In the genomic region with DNA sequence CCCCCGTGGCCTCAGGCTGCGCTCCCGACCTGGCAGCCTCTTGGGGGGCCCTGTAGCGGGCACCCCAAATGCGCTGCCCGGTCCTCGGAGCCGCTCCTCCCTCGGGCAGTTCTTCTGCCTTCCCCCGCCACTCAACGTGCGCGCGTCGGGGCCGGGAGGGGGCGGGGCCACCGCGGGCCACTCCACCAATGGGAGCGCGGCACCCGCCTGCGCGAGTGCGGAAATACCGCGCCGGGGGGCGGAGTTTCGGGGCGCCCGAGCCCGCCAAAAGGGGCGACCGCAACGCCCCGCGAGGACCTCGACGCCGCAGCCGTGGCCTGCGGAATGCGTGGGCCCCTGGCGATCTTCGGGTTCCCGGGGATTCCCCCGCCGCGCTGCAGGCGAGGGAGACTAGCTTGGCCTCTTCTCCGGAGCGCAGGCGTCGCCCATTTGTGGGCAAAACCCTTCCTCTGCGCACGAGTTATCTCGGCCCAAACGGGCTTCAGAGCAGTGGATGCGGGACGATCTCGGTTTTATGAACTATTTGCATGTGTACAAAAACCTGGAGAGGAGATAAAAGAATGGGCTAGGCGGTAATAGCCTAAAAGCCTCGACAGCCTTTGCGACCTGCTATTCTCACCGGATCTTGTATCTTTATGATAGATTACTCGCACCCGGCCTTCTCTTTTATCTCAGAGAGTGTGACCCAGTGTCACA, we compare ENCODE assay signal across 1 cellular context.
TF ChIP-seq lines count a peak whose summit lies in the region.

Gene TASOR, minus strand, starts transcription at position 144 of the 696 bp plus-strand sequence. CDS start 259 bp downstream, outside the sequence.

TF ChIP-seq in HepG2, 621 proteins besides CTCF, POLR2A, EP300 and RAD21 (continued from another document and continues in another):
- TF ChIP-seq, protein P1, sequence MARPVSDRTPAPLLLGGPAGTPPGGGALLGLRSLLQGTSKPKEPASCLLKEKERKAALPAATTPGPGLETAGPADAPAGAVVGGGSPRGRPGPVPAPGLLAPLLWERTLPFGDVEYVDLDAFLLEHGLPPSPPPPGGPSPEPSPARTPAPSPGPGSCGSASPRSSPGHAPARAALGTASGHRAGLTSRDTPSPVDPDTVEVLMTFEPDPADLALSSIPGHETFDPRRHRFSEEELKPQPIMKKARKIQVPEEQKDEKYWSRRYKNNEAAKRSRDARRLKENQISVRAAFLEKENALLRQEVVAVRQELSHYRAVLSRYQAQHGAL (CRISPR knock-in tag; IDR thresholded peaks at IDR 0.05; ENCODE audit: not compliant biosample characterization), result no peak
- TF ChIP-seq TFE3 (CRISPR knock-in tag; IDR thresholded peaks at IDR 0.05) (peak; percentile 59; the same call in 1 of the 2 replicates), ESRRA (CRISPR knock-in tag; IDR thresholded peaks at IDR 0.05; ENCODE audit: low read depth) (peak; percentile 27; the same call in 1 of the 2 replicates), NR2C2 (CRISPR knock-in tag; IDR thresholded peaks at IDR 0.05; ENCODE audit: borderline replicate concordance) (peak; percentile 29; the same call in 1 of the 2 replicates), RNF2 (conservative IDR thresholded peaks at IDR 0.05; ENCODE audit: low read depth) (peak; percentile 94), SALL2 (CRISPR knock-in tag; IDR thresholded peaks at IDR 0.05) (peak; percentile 93), ZNF232 (CRISPR knock-in tag; IDR thresholded peaks at IDR 0.05; ENCODE audit: borderline replicate concordance) (0 out of 2 replicates have a peak, but pooled peaks have one; percentile 64), GPN1 (CRISPR knock-in tag; IDR thresholded peaks at IDR 0.05; ENCODE audit: borderline replicate concordance) (no peak), ZNF282 (IDR thresholded peaks at IDR 0.05; ENCODE audit: partially characterized antibody) (no peak), ZNF598 (CRISPR knock-in tag; IDR thresholded peaks at IDR 0.05; ENCODE audit: borderline replicate concordance) (no peak; the same call in 1 of the 2 replicates), AKAP8 (CRISPR knock-in tag; IDR thresholded peaks at IDR 0.05) (no peak), RNF219 (CRISPR knock-in tag; IDR thresholded peaks at IDR 0.05) (no peak; the same call in 1 of the 2 replicates), ZNF335 (CRISPR knock-in tag; IDR thresholded peaks at IDR 0.05) (no peak), ZNF333 (CRISPR knock-in tag; IDR thresholded peaks at IDR 0.05; ENCODE audit: borderline replicate concordance) (peak; percentile 43; the same call in 1 of the 2 replicates), SAP130 (CRISPR knock-in tag; IDR thresholded peaks at IDR 0.05; ENCODE audit: low read depth) (peak; percentile 19; the same call in 1 of the 2 replicates), ZNF160 (CRISPR knock-in tag; IDR thresholded peaks at IDR 0.05) (peak; percentile 50; the same call in 1 of the 2 replicates), SP140L (CRISPR knock-in tag; IDR thresholded peaks at IDR 0.05; ENCODE audit: borderline replicate concordance) (no peak), ZNF580 (CRISPR knock-in tag; IDR thresholded peaks at IDR 0.05; ENCODE audit: borderline replicate concordance, low read depth) (peak; percentile 86; the same call in 1 of the 2 replicates), RORA (CRISPR knock-in tag; IDR thresholded peaks at IDR 0.05) (no peak), FIP1L1 (IDR thresholded peaks at IDR 0.05; ENCODE audit: borderline replicate concordance, insufficient read depth, low read depth, low read length) (no peak), SNAPC5 (CRISPR knock-in tag; IDR thresholded peaks at IDR 0.05; ENCODE audit: borderline replicate concordance) (no peak; the same call in 1 of the 2 replicates), ZNF772 (CRISPR knock-in tag; IDR thresholded peaks at IDR 0.05) (peak; percentile 79; the same call in 1 of the 2 replicates), ZNF605 (CRISPR knock-in tag; IDR thresholded peaks at IDR 0.05) (peak; percentile 19; the same call in 1 of the 2 replicates), ZNF564 (CRISPR knock-in tag; IDR thresholded peaks at IDR 0.05) (peak; percentile 82; the same call in 1 of the 2 replicates), NFE2L1 (CRISPR knock-in tag; IDR thresholded peaks at IDR 0.05; ENCODE audit: borderline replicate concordance) (no peak), ZNF414 (CRISPR knock-in tag; IDR thresholded peaks at IDR 0.05) (peak; percentile 39; the same call in 1 of the 2 replicates), ADNP (CRISPR knock-in tag; IDR thresholded peaks at IDR 0.05) (no peak), ETV5 (CRISPR knock-in tag; IDR thresholded peaks at IDR 0.05; ENCODE audit: borderline replicate concordance) (no peak; the same call in 1 of the 2 replicates), NRL (CRISPR knock-in tag; IDR thresholded peaks at IDR 0.05; ENCODE audit: borderline replicate concordance) (no peak), ZNF296 (CRISPR knock-in tag; conservative IDR thresholded peaks at IDR 0.05) (peak; percentile 81), BCLAF1 (IDR thresholded peaks at IDR 0.05) (no peak), GATA4 (IDR thresholded peaks at IDR 0.05; ENCODE audit: borderline replicate concordance, low read depth) (no peak), ZNF616 (CRISPR knock-in tag; IDR thresholded peaks at IDR 0.05; ENCODE audit: low read depth) (peak; percentile 79), ZNF619 (CRISPR knock-in tag; IDR thresholded peaks at IDR 0.05) (0 out of 2 replicates have a peak, but pooled peaks have one; percentile 8), SMARCE1 (IDR thresholded peaks at IDR 0.05; ENCODE audit: borderline replicate concordance) (no peak)
- TF ChIP-seq, protein P2, sequence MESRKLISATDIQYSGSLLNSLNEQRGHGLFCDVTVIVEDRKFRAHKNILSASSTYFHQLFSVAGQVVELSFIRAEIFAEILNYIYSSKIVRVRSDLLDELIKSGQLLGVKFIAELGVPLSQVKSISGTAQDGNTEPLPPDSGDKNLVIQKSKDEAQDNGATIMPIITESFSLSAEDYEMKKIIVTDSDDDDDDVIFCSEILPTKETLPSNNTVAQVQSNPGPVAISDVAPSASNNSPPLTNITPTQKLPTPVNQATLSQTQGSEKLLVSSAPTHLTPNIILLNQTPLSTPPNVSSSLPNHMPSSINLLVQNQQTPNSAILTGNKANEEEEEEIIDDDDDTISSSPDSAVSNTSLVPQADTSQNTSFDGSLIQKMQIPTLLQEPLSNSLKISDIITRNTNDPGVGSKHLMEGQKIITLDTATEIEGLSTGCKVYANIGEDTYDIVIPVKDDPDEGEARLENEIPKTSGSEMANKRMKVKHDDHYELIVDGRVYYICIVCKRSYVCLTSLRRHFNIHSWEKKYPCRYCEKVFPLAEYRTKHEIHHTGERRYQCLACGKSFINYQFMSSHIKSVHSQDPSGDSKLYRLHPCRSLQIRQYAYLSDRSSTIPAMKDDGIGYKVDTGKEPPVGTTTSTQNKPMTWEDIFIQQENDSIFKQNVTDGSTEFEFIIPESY (CRISPR knock-in tag; IDR thresholded peaks at IDR 0.05), result peak; percentile 100
- TF ChIP-seq, protein P3, sequence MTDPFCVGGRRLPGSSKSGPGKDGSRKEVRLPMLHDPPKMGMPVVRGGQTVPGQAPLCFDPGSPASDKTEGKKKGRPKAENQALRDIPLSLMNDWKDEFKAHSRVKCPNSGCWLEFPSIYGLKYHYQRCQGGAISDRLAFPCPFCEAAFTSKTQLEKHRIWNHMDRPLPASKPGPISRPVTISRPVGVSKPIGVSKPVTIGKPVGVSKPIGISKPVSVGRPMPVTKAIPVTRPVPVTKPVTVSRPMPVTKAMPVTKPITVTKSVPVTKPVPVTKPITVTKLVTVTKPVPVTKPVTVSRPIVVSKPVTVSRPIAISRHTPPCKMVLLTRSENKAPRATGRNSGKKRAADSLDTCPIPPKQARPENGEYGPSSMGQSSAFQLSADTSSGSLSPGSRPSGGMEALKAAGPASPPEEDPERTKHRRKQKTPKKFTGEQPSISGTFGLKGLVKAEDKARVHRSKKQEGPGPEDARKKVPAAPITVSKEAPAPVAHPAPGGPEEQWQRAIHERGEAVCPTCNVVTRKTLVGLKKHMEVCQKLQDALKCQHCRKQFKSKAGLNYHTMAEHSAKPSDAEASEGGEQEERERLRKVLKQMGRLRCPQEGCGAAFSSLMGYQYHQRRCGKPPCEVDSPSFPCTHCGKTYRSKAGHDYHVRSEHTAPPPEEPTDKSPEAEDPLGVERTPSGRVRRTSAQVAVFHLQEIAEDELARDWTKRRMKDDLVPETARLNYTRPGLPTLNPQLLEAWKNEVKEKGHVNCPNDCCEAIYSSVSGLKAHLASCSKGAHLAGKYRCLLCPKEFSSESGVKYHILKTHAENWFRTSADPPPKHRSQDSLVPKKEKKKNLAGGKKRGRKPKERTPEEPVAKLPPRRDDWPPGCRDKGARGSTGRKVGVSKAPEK (CRISPR knock-in tag; IDR thresholded peaks at IDR 0.05; ENCODE audit: borderline replicate concordance), result no peak
- TF ChIP-seq, protein P4, sequence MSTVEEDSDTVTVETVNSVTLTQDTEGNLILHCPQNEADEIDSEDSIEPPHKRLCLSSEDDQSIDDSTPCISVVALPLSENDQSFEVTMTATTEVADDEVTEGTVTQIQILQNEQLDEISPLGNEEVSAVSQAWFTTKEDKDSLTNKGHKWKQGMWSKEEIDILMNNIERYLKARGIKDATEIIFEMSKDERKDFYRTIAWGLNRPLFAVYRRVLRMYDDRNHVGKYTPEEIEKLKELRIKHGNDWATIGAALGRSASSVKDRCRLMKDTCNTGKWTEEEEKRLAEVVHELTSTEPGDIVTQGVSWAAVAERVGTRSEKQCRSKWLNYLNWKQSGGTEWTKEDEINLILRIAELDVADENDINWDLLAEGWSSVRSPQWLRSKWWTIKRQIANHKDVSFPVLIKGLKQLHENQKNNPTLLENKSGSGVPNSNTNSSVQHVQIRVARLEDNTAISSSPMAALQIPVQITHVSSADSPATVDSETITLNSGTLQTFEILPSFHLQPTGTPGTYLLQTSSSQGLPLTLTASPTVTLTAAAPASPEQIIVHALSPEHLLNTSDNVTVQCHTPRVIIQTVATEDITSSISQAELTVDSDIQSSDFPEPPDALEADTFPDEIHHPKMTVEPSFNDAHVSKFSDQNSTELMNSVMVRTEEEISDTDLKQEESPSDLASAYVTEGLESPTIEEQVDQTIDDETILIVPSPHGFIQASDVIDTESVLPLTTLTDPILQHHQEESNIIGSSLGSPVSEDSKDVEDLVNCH (CRISPR knock-in tag; IDR thresholded peaks at IDR 0.05), result no peak
